16 cellular contexts compared by ENCODE assay signal in the genomic region with DNA sequence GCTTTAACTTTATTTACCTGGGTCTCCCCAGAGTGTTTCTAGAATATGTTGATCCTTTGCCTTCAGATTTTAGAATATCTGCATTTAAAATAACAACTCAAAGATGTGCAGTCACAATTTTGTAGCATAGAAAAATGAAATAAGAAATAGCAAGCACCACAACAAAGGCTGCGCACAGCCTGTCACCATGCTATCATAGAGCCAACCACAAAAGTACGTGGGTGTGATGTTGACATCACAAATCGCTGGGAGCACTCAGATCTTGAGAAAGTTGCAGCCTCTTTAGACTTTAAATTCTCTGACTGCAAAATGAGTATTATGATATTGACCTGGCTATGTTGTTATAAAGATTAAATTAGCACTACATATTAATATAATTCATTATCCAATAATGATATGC.
A peak's percentile ranks its signal among the peaks of the same experiment; 100 is the strongest.
DNase-seq lines count a peak whose midpoint lies in the region; ATAC-seq and TF ChIP-seq lines count a peak whose summit lies in the region.
"Had no signal": no experiment of that assay in that cellular context is flagged by ENCODE, and none has a peak within 500 bp of the region (broad histone marks: within the 10 kb centered on the region; RNA-seq: fewer than 3 reads in every experiment).

No MANE protein-coding gene starts in this region.

- no peaks in the 10 kb centered on the region for H3K27me3 ChIP-seq in tibial nerve
- H3K27me3 ChIP-seq: colonic mucosa had no signal

- no peak for ATAC-seq in HG02610 (IDR thresholded peaks at IDR 0.05; ENCODE audit: unreplicated experiment)
- ATAC-seq: SK-N-SH treated with all-trans-retinoic acid at 6 μM for 48 hours had no signal

- peaks cover 0 to 27% (median 0%) of the 10 kb centered on the region in 3 donors for H3K36me3 ChIP-seq in tibial nerve
- H3K36me3 ChIP-seq: colonic mucosa had no signal

- peak overlapping the region in 3 of 4 donors; percentile 38 to 77 (median 51) for H3K27ac ChIP-seq in tibial nerve

- H3K4me3 ChIP-seq in fibroblast of pulmonary artery (replicated peaks; ENCODE audit: low read depth, low read length) (no peak overlapping the region), tibial nerve (no peak overlapping the region)
- H3K4me3 ChIP-seq: colonic mucosa had no signal

- TF ChIP-seq EP300 in tibial nerve (IDR thresholded peaks at IDR 0.05), result no peak

- WGBS in tibial nerve, 2 donors, result 44 to 67% methylated on average over 3 of the region's 3 CpGs

- TF ChIP-seq POLR2A in tibial nerve (IDR thresholded peaks at IDR 0.05), result no peak

- no peaks in the 10 kb centered on the region for H3K9me3 ChIP-seq in tibial nerve
- H3K9me3 ChIP-seq: colonic mucosa had no signal

- TF ChIP-seq CTCF in fibroblast of pulmonary artery (IDR thresholded peaks at IDR 0.05; ENCODE audit: low read length, missing control alignments) (no peak), tibial nerve (IDR thresholded peaks at IDR 0.05) (no peak)

- DNase-seq in stimulated activated CD4-positive, alpha-beta T cell treated with anti-CD3 and anti-CD28 coated beads, Interleukin-15, amount 100 ng/mL, for 24 hours, result peak; percentile 37
- DNase-seq in stimulated activated CD4-positive, alpha-beta T cell treated with anti-CD3 and anti-CD28 coated beads, Interleukin-12 subunit alpha, Interleukin-12 subunit beta, amount 100 ng/mL, for 4 hours, result no peak
- DNase-seq in activated T-cell treated with anti-CD3 and anti-CD28 coated beads, Interleukin-2, amount 50 U/mL, for 48 hours, result peak; percentile 26 to 34
- DNase-seq in fibroblast of pulmonary artery (ENCODE audit: low read depth) (peak; percentile 37), tibial nerve (ENCODE audit: low spot score in 2 of 2) (no peak), mesenteric fat pad (ENCODE audit: low spot score) (no peak), NK-92 (lab: John Stamatoyannopoulos, UW; ENCODE audit: unreplicated experiment) (no peak)
- DNase-seq: aorta; colonic mucosa; DND-41; Karpas-422; mesendoderm; NCI-H1436 treated with DMSO at 0.1 percent for 48 hours; NK-92 treated with Interleukin-12 subunit alpha and Interleukin-12 subunit beta, amount 100 ng/mL, for 24 hours had no signal

- H3K4me1 ChIP-seq in tibial nerve, result peaks cover 0 to 77% (median 37%) of the 10 kb centered on the region in 4 donors
- H3K4me1 ChIP-seq: colonic mucosa had no signal

Comparison
In these comparisons a context has a peak if more than half of its experiments do, and no peak if none do; other contexts are left out.
1. DNase-seq: peak in stimulated activated CD4-positive, alpha-beta T cell treated with anti-CD3 and anti-CD28 coated beads, Interleukin-15, amount 100 ng/mL, for 24 hours (single experiment), activated T-cell treated with anti-CD3 and anti-CD28 coated beads, Interleukin-2, amount 50 U/mL, for 48 hours (2 of 2) and fibroblast of pulmonary artery (single experiment); none in stimulated activated CD4-positive, alpha-beta T cell treated with anti-CD3 and anti-CD28 coated beads, Interleukin-12 subunit alpha, Interleukin-12 subunit beta, amount 100 ng/mL, for 4 hours (single experiment), tibial nerve (0 of 2), mesenteric fat pad (single experiment) and NK-92 (single experiment).